25 cellular contexts compared by ENCODE assay signal in the genomic region with DNA sequence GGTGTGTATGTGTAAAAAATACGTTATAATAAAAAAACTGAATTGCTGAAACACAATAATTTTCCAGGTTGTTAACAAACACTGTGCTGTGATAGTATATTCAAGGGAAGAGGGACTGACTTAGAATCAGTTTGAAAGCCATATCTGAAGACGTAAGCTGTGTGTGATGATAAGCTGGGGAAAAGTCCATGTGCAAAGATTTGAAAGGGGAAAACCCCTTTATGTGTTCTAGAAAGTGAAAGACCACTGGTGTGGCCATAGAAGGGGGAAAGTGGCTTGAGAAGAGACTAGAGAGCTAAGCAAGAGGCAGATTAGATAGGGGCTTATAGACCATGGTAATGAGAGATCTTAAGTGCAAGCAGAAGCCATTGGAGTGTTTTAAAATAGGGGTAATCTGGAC.
"Had no signal": no experiment of that assay in that cellular context is flagged by ENCODE, and none has a peak within 500 bp of the region (broad histone marks: within the 10 kb centered on the region; RNA-seq: fewer than 3 reads in every experiment).

No MANE protein-coding gene starts in this region.

- H3K9me3 ChIP-seq: colonic mucosa, esophagus squamous epithelium, gastrocnemius medialis, heart right ventricle, left lung, lower lobe of right lung had no signal

- H3K27ac Mint-ChIP-seq: dendritic cell treated with granulocyte-macrophage colony-stimulating factor and Interleukin-4, amounts not matched to agents 40 ng/mL and 50 ng/mL, for 4 days; effector memory CD8-positive, alpha-beta T cell; endodermal cell had no signal

- DNase-seq: colonic mucosa; cortex of kidney; effector CD8-positive, alpha-beta T cell; effector memory CD8-positive, alpha-beta T cell; endodermal cell; erythroblast; esophagus squamous epithelium; foreskin fibroblast; foreskin melanocyte; gastrocnemius medialis; glutamatergic neuron; head of caudate nucleus; heart right ventricle; hippocampal formation; left cardiac atrium; left lung; left ventricle myocardium superior; lower lobe of right lung; mesenchymal stem cell; midbrain had no signal

- H3K27me3 Mint-ChIP-seq: dendritic cell treated with granulocyte-macrophage colony-stimulating factor and Interleukin-4, amounts not matched to agents 40 ng/mL and 50 ng/mL, for 4 days had no signal

- H3K4me3 ChIP-seq: colonic mucosa, esophagus squamous epithelium, gastrocnemius medialis, heart right ventricle, left lung, lower lobe of right lung had no signal

- H3K4me1 Mint-ChIP-seq: endodermal cell had no signal

- FAIRE-seq: endometrium, keratinocyte had no signal

- ATAC-seq: effector memory CD8-positive, alpha-beta T cell; esophagus mucosa; gastrocnemius medialis; heart right ventricle; left cardiac atrium; left lung; left ventricle myocardium superior; lower lobe of right lung had no signal

- H3K27me3 ChIP-seq: colonic mucosa, esophagus squamous epithelium, gastrocnemius medialis, heart right ventricle, left lung had no signal

- H3K4me1 ChIP-seq: colonic mucosa, esophagus squamous epithelium, gastrocnemius medialis, left lung, lower lobe of right lung had no signal

- H3K9me3 Mint-ChIP-seq: dendritic cell treated with granulocyte-macrophage colony-stimulating factor and Interleukin-4, amounts not matched to agents 40 ng/mL and 50 ng/mL, for 4 days; effector memory CD8-positive, alpha-beta T cell; endodermal cell had no signal

- H3K36me3 ChIP-seq: colonic mucosa, esophagus squamous epithelium, gastrocnemius medialis, heart right ventricle, left lung, lower lobe of right lung had no signal

- H3K27ac ChIP-seq: colonic mucosa, epithelial cell of prostate, esophagus squamous epithelium, gastrocnemius medialis, heart right ventricle, left lung, lower lobe of right lung had no signal

- H3K4me3 Mint-ChIP-seq: dendritic cell treated with granulocyte-macrophage colony-stimulating factor and Interleukin-4, amounts not matched to agents 40 ng/mL and 50 ng/mL, for 4 days; effector memory CD8-positive, alpha-beta T cell; endodermal cell had no signal
